In the genomic region with DNA sequence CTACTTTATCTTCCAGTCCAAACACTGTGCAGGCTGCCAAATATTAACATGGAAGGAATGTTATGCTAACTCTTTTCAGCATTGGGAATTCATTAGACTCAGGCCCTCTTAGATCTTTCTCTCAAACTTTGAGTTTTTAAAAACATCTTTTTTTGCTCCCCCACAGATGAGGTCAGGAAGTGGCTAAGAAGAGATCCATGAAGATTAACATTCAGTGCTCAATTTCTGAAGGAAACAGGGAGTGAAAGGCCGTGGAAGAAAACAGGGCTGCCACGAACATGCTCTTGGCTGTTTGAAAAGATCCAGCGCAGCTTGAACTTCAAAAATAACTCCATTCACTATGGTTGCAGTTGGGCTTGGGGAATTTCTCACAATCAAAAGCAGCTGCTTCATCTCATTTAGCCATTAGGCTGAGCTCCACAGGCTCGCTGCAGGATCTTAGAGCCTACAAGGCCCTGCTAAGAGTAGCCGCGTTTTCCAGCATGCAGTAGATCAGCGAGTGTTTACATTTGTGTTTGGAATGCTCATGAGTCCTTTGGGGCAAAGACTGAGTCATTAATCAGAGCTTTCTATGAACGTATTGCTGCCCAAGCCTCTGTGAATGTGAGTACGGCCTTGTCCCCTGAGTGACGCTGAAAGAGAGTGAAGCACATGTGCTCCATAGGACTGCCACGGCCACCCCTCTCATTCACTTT, we compare ENCODE assay signal across 11 cellular contexts. TPM values are rescaled to one million over a fixed set of nuclear protein-coding genes. Genes with fewer than 3 reads are reported as not detected.
A peak's percentile ranks its signal among the peaks of the same experiment; 100 is the strongest.
DNase-seq lines count a peak whose midpoint lies in the region; ATAC-seq, FAIRE-seq and TF ChIP-seq lines count a peak whose summit lies in the region.
"Had no signal": no experiment of that assay in that cellular context is flagged by ENCODE, and none has a peak within 500 bp of the region (broad histone marks: within the 10 kb centered on the region; RNA-seq: fewer than 3 reads in every experiment).

No MANE protein-coding gene starts in this region.

- WGBS in HepG2 (ENCODE audit: low lambda C conversion rate), result 5% methylated on average over 10 of the region's 11 CpGs

- peak in 1 of 2 experiments; percentile 54; a peak in 2 of 4 replicates for TF ChIP-seq POLR2A in HepG2 (IDR thresholded peaks at IDR 0.05; ENCODE audit: insufficient read depth in 1 of 2, low read depth in 2 of 2, low read length in 2 of 2)

- H3K4me3 Mint-ChIP-seq in stimulated activated naive B cell treated with anti-CD40 and anti-IgM and Interleukin-4, amounts not matched to agents 10 μg/mL and 1 μg/mL and 100 μg/mL, for 72 hours, result no peak overlapping the region
- no peak overlapping the region for H3K4me3 Mint-ChIP-seq in CD14-positive monocyte
- H3K4me3 Mint-ChIP-seq: activated CD4-positive, alpha-beta T cell treated with anti-CD3 and anti-CD28 coated beads for 36 hours had no signal

- POLR2A ChIA-PET in HepG2 (lab: Yijun Ruan, JAX), result interaction anchor here (0.6 to 5.1 kb wide), 10 partner anchors 10 to 163 kb away, joined by 3 to 33 read pairs (median 4); no protein-coding TSS in a partner anchor

- H3K27ac ChIP-seq in HepG2 (ENCODE audit: extremely low read length, insufficient read depth, low read length), result peak overlapping the region; percentile 71
- H3K27ac ChIP-seq: right lobe of liver had no signal

- peak overlapping the region; percentile 38 for H3K27ac Mint-ChIP-seq in stimulated activated naive B cell treated with anti-CD40 and anti-IgM and Interleukin-4, amounts not matched to agents 10 μg/mL and 1 μg/mL and 100 μg/mL, for 72 hours
- H3K27ac Mint-ChIP-seq in CD14-positive monocyte, result no peak overlapping the region
- H3K27ac Mint-ChIP-seq: activated CD4-positive, alpha-beta T cell treated with anti-CD3 and anti-CD28 coated beads for 36 hours had no signal

- no peaks in the 10 kb centered on the region for H3K27me3 ChIP-seq in HepG2 (ENCODE audit: control insufficient read depth in 1 of 2, insufficient read depth in 2 of 2, low read length in 2 of 2)
- H3K27me3 ChIP-seq: right lobe of liver had no signal

- H3K9me3 Mint-ChIP-seq in stimulated activated naive B cell treated with anti-CD40 and anti-IgM and Interleukin-4, amounts not matched to agents 10 μg/mL and 1 μg/mL and 100 μg/mL, for 72 hours, result no peaks in the 10 kb centered on the region
- no peaks in the 10 kb centered on the region for H3K9me3 Mint-ChIP-seq in CD14-positive monocyte

- in situ Hi-C loops in HepG2 (cut with HindIII; ENCODE audit: extremely low pct_ligation_motif_present, low pct_unique_long_range_greater_than_20kb), result no loop called here

- TF ChIP-seq RAD21 in HepG2 (CRISPR knock-in tag; IDR thresholded peaks at IDR 0.05), result no peak

- no peaks in the 10 kb centered on the region for H3K36me3 ChIP-seq in HepG2 (replicated peaks in 1 of 2; ENCODE audit: control insufficient read depth in 1 of 2, insufficient read depth in 2 of 2, low read length in 2 of 2)
- H3K36me3 ChIP-seq: right lobe of liver had no signal

- CTCF ChIA-PET in HepG2 (lab: Yijun Ruan, JAX; ENCODE audit: low intra/inter-chr PET ratio, low total read pairs), result no interaction called here

- peak overlapping the region; percentile 55 for H3K9ac ChIP-seq in HepG2 (ENCODE audit: insufficient read depth, low read depth, low read length)

- peak overlapping the region; percentile 64 for H3K4me2 ChIP-seq in HepG2 (ENCODE audit: low read depth, low read length)

- no peaks in the 10 kb centered on the region for H4K20me1 ChIP-seq in HepG2 (ENCODE audit: insufficient read depth, low read length)

- DNase-seq in H4 (ENCODE audit: low spot score), result peak; percentile 88
- DNase-seq in cardiac fibroblast (ENCODE audit: low read depth in 2 of 2), result peak; percentile 86 to 92
- DNase-seq in HepG2 (ENCODE audit: low spot score), result peak; percentile 89
- no peak for DNase-seq in stimulated activated naive B cell treated with anti-CD40 and anti-IgM and Interleukin-4, amounts not matched to agents 10 μg/mL and 1 μg/mL and 100 μg/mL, for 72 hours
- DNase-seq in Kasumi-1 (lab: John Stamatoyannopoulos, UW), result no peak
- no peak for DNase-seq in CD14-positive monocyte (ENCODE audit: low spot score)
- DNase-seq in activated CD4-positive, CD25-positive, alpha-beta regulatory T cell treated with anti-CD3 and anti-CD28 coated beads, Interleukin-2, amount 50 U/mL, for 72 hours, result no peak
- DNase-seq: activated CD4-positive, alpha-beta T cell treated with anti-CD3 and anti-CD28 coated beads for 36 hours; NCI-H1092; right lobe of liver had no signal

- no peaks in the 10 kb centered on the region for H3K36me3 Mint-ChIP-seq in stimulated activated naive B cell treated with anti-CD40 and anti-IgM and Interleukin-4, amounts not matched to agents 10 μg/mL and 1 μg/mL and 100 μg/mL, for 72 hours
- H3K36me3 Mint-ChIP-seq in CD14-positive monocyte, result no peaks in the 10 kb centered on the region

- H3K79me2 ChIP-seq in HepG2 (ENCODE audit: insufficient read depth, low read length), result no peaks in the 10 kb centered on the region

- peaks cover 57 to 77% of the 10 kb centered on the region in 2 donors for H3K4me1 Mint-ChIP-seq in stimulated activated naive B cell treated with anti-CD40 and anti-IgM and Interleukin-4, amounts not matched to agents 10 μg/mL and 1 μg/mL and 100 μg/mL, for 72 hours
- peaks cover 17% of the 10 kb centered on the region for H3K4me1 Mint-ChIP-seq in CD14-positive monocyte
- H3K4me1 Mint-ChIP-seq: activated CD4-positive, alpha-beta T cell treated with anti-CD3 and anti-CD28 coated beads for 36 hours had no signal

- H3K4me1 ChIP-seq in HepG2 (ENCODE audit: insufficient read depth, low read length), result peaks cover 64% of the 10 kb centered on the region

- no peak for TF ChIP-seq CTCF in cardiac fibroblast (IDR thresholded peaks at IDR 0.05; ENCODE audit: low read depth, low read length)
- TF ChIP-seq CTCF in HepG2 (CRISPR knock-in tag; IDR thresholded peaks at IDR 0.05), result no peak
- TF ChIP-seq CTCF in CD14-positive monocyte (IDR thresholded peaks at IDR 0.05), result no peak

- H2AFZ ChIP-seq in HepG2 (ENCODE audit: low read length), result peak overlapping the region; percentile 35

- ATAC-seq in HepG2 (peak; percentile 93), HG03342 (IDR thresholded peaks at IDR 0.05; ENCODE audit: unreplicated experiment) (no peak)
- no peak for ATAC-seq in stimulated activated naive B cell treated with anti-CD40 and anti-IgM and Interleukin-4, amounts not matched to agents 10 μg/mL and 1 μg/mL and 100 μg/mL, for 72 hours (replicated peaks)
- ATAC-seq: activated CD4-positive, alpha-beta T cell treated with anti-CD3 and anti-CD28 coated beads for 36 hours had no signal

- no peaks in the 10 kb centered on the region for H3K9me3 ChIP-seq in HepG2 (ENCODE audit: low read length)
- H3K9me3 ChIP-seq: right lobe of liver had no signal

- intact Hi-C loops in HepG2 (cut with micrococcal nuclease; ENCODE audit: unreplicated experiment) (loop anchor here (2.0 to 5.0 kb wide), 2 partner anchors 18 to 41 kb away; a partner anchor contains a TSS), CD14-positive monocyte (cut with micrococcal nuclease) (no loop called here)

- peak in 1 of 2 experiments; percentile 58; a peak in 1 of 4 replicates for TF ChIP-seq EP300 in HepG2 (IDR thresholded peaks at IDR 0.05; ENCODE audit: low read depth in 2 of 2, low read length in 2 of 2)
- no peak for TF ChIP-seq EP300 in HepG2 (CRISPR knock-in tag; IDR thresholded peaks at IDR 0.05; ENCODE audit: borderline replicate concordance)

- FAIRE-seq in HepG2 (lab: Jason Lieb, UNC), result peak; percentile 90

- H3K27me3 Mint-ChIP-seq in stimulated activated naive B cell treated with anti-CD40 and anti-IgM and Interleukin-4, amounts not matched to agents 10 μg/mL and 1 μg/mL and 100 μg/mL, for 72 hours, result peaks cover 0 to 8% of the 10 kb centered on the region in 2 donors
- H3K27me3 Mint-ChIP-seq in CD14-positive monocyte (ENCODE audit: low read depth in 3 of 3), result no peaks in the 10 kb centered on the region
- H3K27me3 Mint-ChIP-seq: activated CD4-positive, alpha-beta T cell treated with anti-CD3 and anti-CD28 coated beads for 36 hours had no signal

- BruUV-seq in HepG2 (replicated peaks; lab: Mats Ljungman, UMichigan), result no TSS peak

- H3K4me3 ChIP-seq in cardiac fibroblast (replicated peaks in 1 of 2; ENCODE audit: low read depth in 2 of 2, low read length in 2 of 2), result no peak overlapping the region
- peak overlapping the region in 2 of 3 experiments; percentile 13 to 46; a peak in 2 of 6 replicates for H3K4me3 ChIP-seq in HepG2 (replicated peaks in 1 of 3; ENCODE audit: insufficient read depth in 1 of 3, low read depth in 2 of 3, low read length in 3 of 3)
- H3K4me3 ChIP-seq: right lobe of liver had no signal

RNA-seq across cellular contexts. Expression of a gene that starts 41.2 kb away (rescaled TPM):
- total RNA-seq in H4 (2014; rRNA removed; shearing (Covaris generic)), result 143 and 147 TPM in 2 replicates
- total RNA-seq in HepG2 (2016; rRNA removed; fragmentation: Illumina TruSeq; extraction: Trizol), result 51.3 and 55.7 TPM in 2 replicates
- 14.9 and 19.1 TPM in 2 replicates for total RNA-seq in HepG2 (2016; cell fraction: cytosol; rRNA removed; fragmentation: Illumina TruSeq; extraction: Trizol; ENCODE audit: low read depth)
- 45.5 and 52.6 TPM in 2 replicates for total RNA-seq in HepG2 (2016; cell fraction: insoluble cytoplasmic fraction; rRNA removed; fragmentation: Illumina TruSeq; extraction: Trizol)
- 16.6 and 16.8 TPM in 2 replicates for total RNA-seq in HepG2 (2016; cell fraction: membrane; rRNA removed; fragmentation: Illumina TruSeq; extraction: Trizol)
- 72.4 and 83.0 TPM in 2 replicates for total RNA-seq in HepG2 (2016; cell fraction: nucleus; rRNA removed; fragmentation: Illumina TruSeq; extraction: Trizol)
- polyA plus RNA-seq in HepG2 (2011; rRNA removed) (52.9 and 55.1 TPM in 2 replicates), CD14-positive monocyte (1 to 10 TPM; 5.2 to 7.9 TPM)
- polyA plus RNA-seq in HepG2 (2011; cell fraction: cytosol; rRNA removed), result 28.4 and 33.2 TPM in 2 replicates
- polyA plus RNA-seq in HepG2 (2011; cell fraction: nucleus; rRNA removed), result 76.4 and 98.4 TPM in 2 replicates
- 48.6 and 60.6 TPM in 2 replicates for polyA plus RNA-seq in HepG2 (2012)
- 1.6 and 1.9 TPM in 2 replicates for polyA plus RNA-seq in HepG2 (2016; cell fraction: cytosol; fragmentation: Illumina TruSeq; extraction: Trizol; ENCODE audit: low read depth)
- polyA plus RNA-seq in HepG2 (2016; cell fraction: insoluble cytoplasmic fraction; fragmentation: Illumina TruSeq; extraction: Trizol; ENCODE audit: low read depth), result 32.3 and 39.6 TPM in 2 replicates
- polyA plus RNA-seq in HepG2 (2016; cell fraction: membrane; fragmentation: Illumina TruSeq; extraction: Trizol; ENCODE audit: low read depth), result 3.7 and 4.3 TPM in 2 replicates
- 56.5 and 64.9 TPM in 2 replicates for polyA plus RNA-seq in HepG2 (2016; cell fraction: nucleus; fragmentation: Illumina TruSeq; extraction: Trizol; ENCODE audit: insufficient read depth, low read depth)
- 29.7 and 302 TPM in 2 replicates for polyA minus RNA-seq in HepG2 (2011; rRNA and poly(A)+ RNA removed; ENCODE audit: low replicate concordance)
- polyA minus RNA-seq in HepG2 (2011; cell fraction: cytosol; rRNA and poly(A)+ RNA removed), result 53.8 and 56.5 TPM in 2 replicates
- 139 and 170 TPM in 2 replicates for polyA minus RNA-seq in HepG2 (2011; cell fraction: nucleus; rRNA and poly(A)+ RNA removed)

Comparison
In these comparisons a context has a peak if more than half of its experiments do, and no peak if none do; other contexts are left out.
1. DNase-seq: peak in H4 (single experiment), cardiac fibroblast (2 of 2) and HepG2 (single experiment); none in stimulated activated naive B cell treated with anti-CD40 and anti-IgM and Interleukin-4, amounts not matched to agents 10 μg/mL and 1 μg/mL and 100 μg/mL, for 72 hours (single experiment), Kasumi-1 (0 of 2), CD14-positive monocyte (single experiment) and activated CD4-positive, CD25-positive, alpha-beta regulatory T cell treated with anti-CD3 and anti-CD28 coated beads, Interleukin-2, amount 50 U/mL, for 72 hours (single experiment).
2. H3K4me3 ChIP-seq: peak in HepG2 (2 of 3); none in cardiac fibroblast (0 of 2).